2 cellular contexts compared by ENCODE assay signal in genomic region chr2:230749111-230749510, GRCh38.
TF ChIP-seq lines count a peak whose summit lies in the region.

No MANE protein-coding gene starts in this region.

TF ChIP-seq in IMR-90, 13 proteins besides CTCF, POLR2A, EP300 and RAD21:
- TF ChIP-seq SMC3 (IDR thresholded peaks at IDR 0.05; ENCODE audit: low read depth, low read length): no peak
- TF ChIP-seq BHLHE40 (IDR thresholded peaks at IDR 0.05; ENCODE audit: low read depth, low read length): no peak
- TF ChIP-seq FOS (IDR thresholded peaks at IDR 0.05; ENCODE audit: low read depth, low read length): no peak
- no peak for TF ChIP-seq CHD1 (IDR thresholded peaks at IDR 0.05; ENCODE audit: low read depth, low read length)
- TF ChIP-seq CEBPB (IDR thresholded peaks at IDR 0.05; ENCODE audit: low read depth, low read length): no peak
- TF ChIP-seq NFE2L2 (IDR thresholded peaks at IDR 0.05; ENCODE audit: low read depth, low read length): no peak
- TF ChIP-seq MAFK (IDR thresholded peaks at IDR 0.05; ENCODE audit: low read depth, low read length): no peak
- no peak for TF ChIP-seq MAZ (IDR thresholded peaks at IDR 0.05; ENCODE audit: borderline replicate concordance, low read depth, low read length)
- TF ChIP-seq MXI1 (IDR thresholded peaks at IDR 0.05; ENCODE audit: borderline replicate concordance, low read depth, low read length): no peak
- no peak for TF ChIP-seq RFX5 (IDR thresholded peaks at IDR 0.05; ENCODE audit: low read depth, low read length)
- TF ChIP-seq USF2 (IDR thresholded peaks at IDR 0.05; ENCODE audit: low read depth, low read length): no peak
TF ChIP-seq in IMR-90: peak in this region for 0.

TF ChIP-seq in GM23338, 12 proteins besides CTCF, POLR2A, EP300 and RAD21:
- TF ChIP-seq JUNB (IDR thresholded peaks at IDR 0.05; ENCODE audit: unreplicated experiment) (no peak), STAT1 (IDR thresholded peaks at IDR 0.05; ENCODE audit: unreplicated experiment) (no peak)
